16 cellular contexts compared by ENCODE assay signal in the genomic region with DNA sequence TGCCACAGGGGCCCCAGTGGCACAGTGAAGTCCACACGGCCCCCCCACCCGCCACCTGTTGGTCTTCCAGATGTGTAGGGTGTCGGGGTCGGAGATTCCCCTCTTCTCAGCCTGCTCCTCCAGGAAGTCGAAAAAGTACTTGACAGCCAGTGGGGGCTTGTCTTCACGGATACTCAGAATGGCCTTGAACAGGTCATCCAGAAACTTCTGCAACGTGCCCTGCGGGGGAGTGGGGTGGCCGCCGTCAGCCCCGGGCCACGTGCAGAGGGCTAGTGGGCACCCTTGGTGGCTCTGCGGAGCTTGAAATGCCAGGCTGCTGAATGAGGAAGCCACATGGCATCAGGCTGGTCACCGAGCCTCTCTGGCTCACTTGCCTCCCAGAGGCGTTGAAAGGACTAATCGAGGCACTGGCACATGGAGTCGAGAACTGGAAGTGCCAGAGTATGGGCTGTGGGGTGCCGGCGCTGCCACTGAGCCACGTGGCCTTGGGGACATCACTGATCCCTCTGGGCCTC. TPM values are rescaled to one million over a fixed set of nuclear protein-coding genes. Genes with fewer than 3 reads are reported as not detected.
DNase-seq lines count a peak whose midpoint lies in the region; ATAC-seq and TF ChIP-seq lines count a peak whose summit lies in the region.
"Had no signal": no experiment of that assay in that cellular context is flagged by ENCODE, and none has a peak within 500 bp of the region (broad histone marks: within the 10 kb centered on the region; RNA-seq: fewer than 3 reads in every experiment).

No MANE protein-coding gene starts in this region.

- H3K27ac ChIP-seq in IMR-90 (ENCODE audit: insufficient read depth, low read length) (peak overlapping the region; percentile 98), duodenal mucosa (ENCODE audit: low read depth, low read length) (peak overlapping the region; percentile 56), tibial nerve (peak overlapping the region; percentile 69 to 95 (median 86))
- H3K27ac ChIP-seq: cardiac muscle cell had no signal

- H4K8ac ChIP-seq in IMR-90 (ENCODE audit: low read depth in 2 of 2, low read length in 2 of 2), result peak overlapping the region; percentile 45 to 99; a peak in 3 of 4 replicates

- peaks cover 25% of the 10 kb centered on the region for H3K9me1 ChIP-seq in IMR-90 (ENCODE audit: insufficient read depth, low read length)

- TF ChIP-seq RAD21 in IMR-90 (IDR thresholded peaks at IDR 0.05; ENCODE audit: low read length), result no peak

- peak overlapping the region; percentile 88 for H4K5ac ChIP-seq in IMR-90 (ENCODE audit: low read depth, low read length)

- peaks cover 34% of the 10 kb centered on the region for H3K36me3 Mint-ChIP-seq in osteocyte (ENCODE audit: unreplicated experiment)
- H3K36me3 Mint-ChIP-seq: activated naive CD8-positive, alpha-beta T cell treated with anti-CD3 and anti-CD28 coated beads for 36 hours had no signal

- no peaks in the 10 kb centered on the region for H3K27me3 Mint-ChIP-seq in osteocyte (ENCODE audit: unreplicated experiment)

- peak overlapping the region; percentile 93 for H3K4me2 ChIP-seq in IMR-90 (ENCODE audit: low read depth, low read length)

- peaks cover 13 to 41% of the 10 kb centered on the region in 2 experiments; a peak in 3 of 4 replicates for H3K79me1 ChIP-seq in IMR-90 (ENCODE audit: low read depth in 1 of 2, low read length in 2 of 2)

- H3K4me1 ChIP-seq in IMR-90 (ENCODE audit: control insufficient read depth, insufficient read depth, low read length) (peaks cover 37% of the 10 kb centered on the region), duodenal mucosa (ENCODE audit: control insufficient read depth in 1 of 2, insufficient read depth in 2 of 2, low read length in 2 of 2) (peaks cover 7 to 17% of the 10 kb centered on the region in 2 donors), tibial nerve (peaks cover 0 to 99% (median 84%) of the 10 kb centered on the region in 4 donors)

- POLR2A ChIA-PET in IMR-90 (lab: Charles Lee; ENCODE audit: unreplicated experiment), result interaction anchor here (0.6 kb wide), 1 partner anchor 1769 kb away, joined by 16 read pairs; no protein-coding TSS in a partner anchor

- H2BK20ac ChIP-seq in IMR-90 (ENCODE audit: low read depth, low read length), result peak overlapping the region; percentile 95

- peak overlapping the region; percentile 36 for H2AFZ ChIP-seq in IMR-90 (replicated peaks; ENCODE audit: low read length, poor library complexity)

- no TSS peak for BruUV-seq in IMR-90 (replicated peaks; lab: Mats Ljungman, UMichigan)

- peak overlapping the region; percentile 88 for H2BK120ac ChIP-seq in IMR-90 (ENCODE audit: low read depth, low read length)

- H4K91ac ChIP-seq in IMR-90 (ENCODE audit: insufficient read depth, low read depth, low read length), result peak overlapping the region; percentile 97

- H3K18ac ChIP-seq in IMR-90 (ENCODE audit: low read depth, low read length), result peak overlapping the region; percentile 86

- peak overlapping the region; percentile 96 for H2AK5ac ChIP-seq in IMR-90 (ENCODE audit: low read depth, low read length)

- ATAC-seq in IMR-90 (ENCODE audit: low read depth) (no peak), GM19395 (IDR thresholded peaks at IDR 0.05; ENCODE audit: unreplicated experiment) (no peak), HG02759 (IDR thresholded peaks at IDR 0.05; ENCODE audit: unreplicated experiment) (no peak)

- TF ChIP-seq CTCF in IMR-90 (conservative IDR thresholded peaks at IDR 0.05; ENCODE audit: low read depth, low read length) (no peak), osteocyte (IDR thresholded peaks at IDR 0.05) (no peak), tibial nerve (IDR thresholded peaks at IDR 0.05) (no peak)

- no peaks in the 10 kb centered on the region for H4K20me1 ChIP-seq in IMR-90 (ENCODE audit: insufficient read depth, low read length)

- TF ChIP-seq EP300 in tibial nerve (IDR thresholded peaks at IDR 0.05), result no peak

- peak overlapping the region; percentile 96 for H2AK9ac ChIP-seq in IMR-90 (replicated peaks; ENCODE audit: low read depth, low read length, poor library complexity)

- DNase-seq in IMR-90 (no peak), osteocyte (ENCODE audit: extremely low spot score, unreplicated experiment) (no peak), tibial nerve (ENCODE audit: low spot score in 2 of 2) (no peak), NCI-H748 (lab: John Stamatoyannopoulos, UW; ENCODE audit: unreplicated experiment) (no peak)
- DNase-seq: activated CD4-positive, alpha-beta T cell treated with anti-CD3 and anti-CD28 coated beads, Interleukin-2, amount 50 U/mL, for 1 hour; activated naive CD8-positive, alpha-beta T cell treated with anti-CD3 and anti-CD28 coated beads for 36 hours; CD8-positive, alpha-beta memory T cell; NCI-H1092 treated with DMSO at 0.1 percent for 48 hours; SHP77 treated with DMSO at 0.1 percent for 48 hours had no signal

- H2BK5ac ChIP-seq in IMR-90 (ENCODE audit: low read depth, low read length, poor library complexity, severe bottlenecking), result peak overlapping the region; percentile 96

- H3K23ac ChIP-seq in IMR-90 (ENCODE audit: low read depth, low read length), result peak overlapping the region; percentile 93

- H3K9ac ChIP-seq in IMR-90 (ENCODE audit: low read depth, low read length) (peak overlapping the region; percentile 21), duodenal mucosa (ENCODE audit: low read depth in 1 of 2, low read length in 2 of 2) (no peak overlapping the region)

- no peak overlapping the region for H3K4me3 Mint-ChIP-seq in osteocyte (ENCODE audit: unreplicated experiment)
- H3K4me3 Mint-ChIP-seq: activated naive CD8-positive, alpha-beta T cell treated with anti-CD3 and anti-CD28 coated beads for 36 hours; CD8-positive, alpha-beta memory T cell had no signal

- peak overlapping the region; percentile 96 for H3K27ac Mint-ChIP-seq in osteocyte (ENCODE audit: unreplicated experiment)
- H3K27ac Mint-ChIP-seq: activated naive CD8-positive, alpha-beta T cell treated with anti-CD3 and anti-CD28 coated beads for 36 hours had no signal

- 0 out of 2 replicates have a peak overlapping the region, but pooled peaks have one; percentile 28 for H3K56ac ChIP-seq in IMR-90 (ENCODE audit: extremely low read depth, insufficient read depth, low read length)

- H3K36me3 ChIP-seq in IMR-90 (ENCODE audit: control insufficient read depth, insufficient read depth, low read length), result peaks cover 42% of the 10 kb centered on the region
- peaks cover 0 to 20% of the 10 kb centered on the region in 2 donors for H3K36me3 ChIP-seq in duodenal mucosa (ENCODE audit: control insufficient read depth in 1 of 2, insufficient read depth in 2 of 2, low read length in 2 of 2)
- peaks cover 0 to 75% (median under 1%) of the 10 kb centered on the region in 3 donors for H3K36me3 ChIP-seq in tibial nerve
- H3K36me3 ChIP-seq: cardiac muscle cell had no signal

- intact Hi-C loops in IMR-90 (cut with micrococcal nuclease), result loop anchor here (2.0 to 5.0 kb wide), 2 partner anchors 37 to 117 kb away; partner anchors contain the start of gene IFT122

- peak overlapping the region; percentile 74 for H2BK15ac ChIP-seq in IMR-90 (ENCODE audit: low read depth, low read length)

- H3K9me3 ChIP-seq in IMR-90 (ENCODE audit: control insufficient read depth, insufficient read depth, low read length), result no peaks in the 10 kb centered on the region
- H3K9me3 ChIP-seq in duodenal mucosa (ENCODE audit: control insufficient read depth in 1 of 2, low read length in 2 of 2), result no peaks in the 10 kb centered on the region
- H3K9me3 ChIP-seq in tibial nerve, result no peaks in the 10 kb centered on the region

- in situ Hi-C loops in IMR-90 (cut with MboI; ENCODE audit: low sequenced_read_pairs), result no loop called here

- peaks cover 75% of the 10 kb centered on the region for H3K4me1 Mint-ChIP-seq in osteocyte (ENCODE audit: unreplicated experiment)
- H3K4me1 Mint-ChIP-seq: activated naive CD8-positive, alpha-beta T cell treated with anti-CD3 and anti-CD28 coated beads for 36 hours had no signal

- 95% methylated on average over 9 of the region's 20 CpGs; no CpG with 5 or more reads in 1 of the 2 experiments for WGBS in IMR-90 (ENCODE audit: extremely low coverage in 2 of 2, insufficient read length in 1 of 2), 2 experiments
- WGBS in tibial nerve, 2 donors, result 81 to 83% methylated on average over 15 to 20 of the region's 20 CpGs

- CTCF ChIA-PET in IMR-90 (lab: Yijun Ruan, JAX), result no interaction called here

- peak overlapping the region; percentile 96 for H3K14ac ChIP-seq in IMR-90 (replicated peaks; ENCODE audit: low read depth, low read length)

- H3K4me3 ChIP-seq in IMR-90 (ENCODE audit: insufficient read depth, low read depth, low read length) (0 out of 2 replicates have a peak overlapping the region, but pooled peaks have one; percentile 0), duodenal mucosa (ENCODE audit: low read depth in 1 of 2, low read length in 2 of 2) (no peak overlapping the region), tibial nerve (no peak overlapping the region)
- H3K4me3 ChIP-seq: cardiac muscle cell, GM12878 had no signal

- H3K9me3 Mint-ChIP-seq in osteocyte (ENCODE audit: unreplicated experiment), result no peaks in the 10 kb centered on the region
- H3K9me3 Mint-ChIP-seq: activated naive CD8-positive, alpha-beta T cell treated with anti-CD3 and anti-CD28 coated beads for 36 hours; CD8-positive, alpha-beta memory T cell had no signal

- no peak for TF ChIP-seq POLR2A in IMR-90 (IDR thresholded peaks at IDR 0.05; ENCODE audit: low read depth, low read length)
- TF ChIP-seq POLR2A in tibial nerve (IDR thresholded peaks at IDR 0.05), result no peak

- H3K27me3 ChIP-seq in IMR-90 (ENCODE audit: control insufficient read depth, insufficient read depth, low read length) (no peaks in the 10 kb centered on the region), duodenal mucosa (ENCODE audit: control insufficient read depth in 1 of 2, insufficient read depth in 2 of 2, low read length in 2 of 2) (no peaks in the 10 kb centered on the region), tibial nerve (no peaks in the 10 kb centered on the region)
- H3K27me3 ChIP-seq: cardiac muscle cell had no signal

- H3K4ac ChIP-seq in IMR-90 (ENCODE audit: low read depth, low read length), result peak overlapping the region; percentile 98

- dilution Hi-C loops in IMR-90 (cut with HindIII; ENCODE audit: low sequenced_read_pairs, unreplicated experiment), result no loop called here

RNA-seq across cellular contexts. Expression of gene H1-8, which starts 16.6 kb away (rescaled TPM):
- total RNA-seq in IMR-90 (2012; rRNA removed) (not detected in 2 replicates), osteocyte (not detected in 2 replicates), tibial nerve (not detected)
- polyA plus RNA-seq in IMR-90 (2012; rRNA removed), result not detected in 2 replicates
- polyA plus RNA-seq in IMR-90 (2012; cell fraction: cytosol; rRNA removed), result not detected in 2 replicates
- not detected in 2 replicates for polyA plus RNA-seq in IMR-90 (2012; cell fraction: nucleus; rRNA removed; ENCODE audit: low replicate concordance)
- total RNA-seq: activated naive CD8-positive, alpha-beta T cell treated with anti-CD3 and anti-CD28 coated beads for 36 hours; cardiac muscle cell; CD8-positive, alpha-beta memory T cell; GM12878; kidney epithelial cell; mucosa of gallbladder had no signal
- polyA plus RNA-seq: cardiac muscle cell; CD8-positive, alpha-beta memory T cell; GM12878 had no signal

RNA-seq across cellular contexts. Expression of gene RHO, which starts 31.2 kb away (rescaled TPM):
- total RNA-seq in IMR-90 (2012; rRNA removed), result not detected in 2 replicates
- not detected in 2 replicates for polyA plus RNA-seq in IMR-90 (2012; rRNA removed)
- not detected in 2 replicates for polyA plus RNA-seq in IMR-90 (2012; cell fraction: cytosol; rRNA removed)
- polyA plus RNA-seq in IMR-90 (2012; cell fraction: nucleus; rRNA removed; ENCODE audit: low replicate concordance), result 0.03 TPM in 1 of 2 replicates, not detected in the other
- total RNA-seq in osteocyte, result not detected in 2 replicates
- total RNA-seq in tibial nerve, result not detected
- total RNA-seq: activated naive CD8-positive, alpha-beta T cell treated with anti-CD3 and anti-CD28 coated beads for 36 hours; cardiac muscle cell; CD8-positive, alpha-beta memory T cell; GM12878; kidney epithelial cell; mucosa of gallbladder had no signal
- polyA plus RNA-seq: cardiac muscle cell; CD8-positive, alpha-beta memory T cell; GM12878 had no signal

RNA-seq across cellular contexts. Expression of gene PLXND1, which starts 46.9 kb away (rescaled TPM):
- total RNA-seq in IMR-90 (2012; rRNA removed), result 19.2 and 22.5 TPM in 2 replicates
- polyA plus RNA-seq in IMR-90 (2012; rRNA removed), result 64.5 and 67.1 TPM in 2 replicates
- polyA plus RNA-seq in IMR-90 (2012; cell fraction: cytosol; rRNA removed), result 51.4 and 55.1 TPM in 2 replicates
- 117 and 164 TPM in 2 replicates for polyA plus RNA-seq in IMR-90 (2012; cell fraction: nucleus; rRNA removed; ENCODE audit: low replicate concordance)
- total RNA-seq in osteocyte, result 316 and 358 TPM in 2 replicates
- 100 to 1,000 TPM; 155 to 300 (median 197) TPM for total RNA-seq in tibial nerve
